7 cellular contexts compared by ENCODE assay signal in genomic region chr10:117860823-117861222, GRCh38.
A peak's percentile ranks its signal among the peaks of the same experiment; 100 is the strongest.
DNase-seq lines count a peak whose midpoint lies in the region; ATAC-seq and TF ChIP-seq lines count a peak whose summit lies in the region.

No MANE protein-coding gene starts in this region.

- peaks cover 7% of the 10 kb centered on the region for H3K27me3 Mint-ChIP-seq in nephron progenitor cell (ENCODE audit: low read depth, poor library complexity)
- peaks cover 4% of the 10 kb centered on the region for H3K27me3 Mint-ChIP-seq in T-helper 2 cell treated with Interferon-gamma antibody and Interleukin-4, amounts not matched to agents 5 μg/mL and 100 μg/mL, for 36 hours (ENCODE audit: low read depth)

- no peaks in the 10 kb centered on the region for H3K36me3 Mint-ChIP-seq in nephron progenitor cell (ENCODE audit: low read depth)
- H3K36me3 Mint-ChIP-seq in T-helper 2 cell treated with Interferon-gamma antibody and Interleukin-4, amounts not matched to agents 5 μg/mL and 100 μg/mL, for 36 hours (ENCODE audit: low read depth), result no peaks in the 10 kb centered on the region

- H3K4me3 Mint-ChIP-seq in nephron progenitor cell, result no peak overlapping the region
- no peak overlapping the region for H3K4me3 Mint-ChIP-seq in T-helper 2 cell treated with Interferon-gamma antibody and Interleukin-4, amounts not matched to agents 5 μg/mL and 100 μg/mL, for 36 hours

- no peaks in the 10 kb centered on the region for H3K4me1 ChIP-seq in adipocyte (ENCODE audit: control insufficient read depth, insufficient read depth, low read length)

- no peak overlapping the region for H3K4me3 ChIP-seq in adipocyte (ENCODE audit: low read length)

- H3K4me1 Mint-ChIP-seq in nephron progenitor cell, result peaks cover 4% of the 10 kb centered on the region
- no peaks in the 10 kb centered on the region for H3K4me1 Mint-ChIP-seq in T-helper 2 cell treated with Interferon-gamma antibody and Interleukin-4, amounts not matched to agents 5 μg/mL and 100 μg/mL, for 36 hours (ENCODE audit: low read depth)

- peaks cover 10% of the 10 kb centered on the region for H3K9me3 Mint-ChIP-seq in nephron progenitor cell
- H3K9me3 Mint-ChIP-seq in T-helper 2 cell treated with Interferon-gamma antibody and Interleukin-4, amounts not matched to agents 5 μg/mL and 100 μg/mL, for 36 hours, result no peaks in the 10 kb centered on the region

- TF ChIP-seq CTCF in GM13977 (IDR thresholded peaks at IDR 0.05; ENCODE audit: extremely low read depth, insufficient read depth, missing control alignments) (peak; percentile 48), nephron progenitor cell (IDR thresholded peaks at IDR 0.05) (peak; percentile 19)

- no peak overlapping the region for H3K27ac Mint-ChIP-seq in nephron progenitor cell
- no peak overlapping the region for H3K27ac Mint-ChIP-seq in T-helper 2 cell treated with Interferon-gamma antibody and Interleukin-4, amounts not matched to agents 5 μg/mL and 100 μg/mL, for 36 hours

- in situ Hi-C loops in GM13977 (cut with MboI; ENCODE audit: low pct_unique_long_range_greater_than_20kb, low sequenced_read_pairs, unreplicated experiment), result loop anchor here (25.0 kb wide), 1 partner anchor 376 kb away; no protein-coding TSS in a partner anchor

- H3K9ac ChIP-seq in adipocyte (ENCODE audit: low read length), result no peak overlapping the region

- peak; percentile 29 for DNase-seq in GM13977 (ENCODE audit: low spot score)
- DNase-seq in HuH-7.5 (ENCODE audit: low spot score), result peak; percentile 11
- DNase-seq in adipocyte (ENCODE audit: low read depth), result peak; percentile 10
- no peak for DNase-seq in nephron progenitor cell
- DNase-seq in NCI-H446 treated with DMSO at 0.1 percent for 48 hours (lab: John Stamatoyannopoulos, UW), result no peak
- DNase-seq in T-helper 2 cell treated with Interferon-gamma antibody and Interleukin-4, amounts not matched to agents 5 μg/mL and 100 μg/mL, for 36 hours (ENCODE audit: low spot score), result no peak

- H3K9me3 ChIP-seq in adipocyte (ENCODE audit: control insufficient read depth, low read length), result peaks cover 5% of the 10 kb centered on the region

- H3K36me3 ChIP-seq in adipocyte (ENCODE audit: control insufficient read depth, insufficient read depth, low read length, severe bottlenecking), result no peaks in the 10 kb centered on the region

- no peak for ATAC-seq in HG03139 (IDR thresholded peaks at IDR 0.05; ENCODE audit: unreplicated experiment)

- peaks cover 12% of the 10 kb centered on the region for H3K27me3 ChIP-seq in adipocyte (replicated peaks; ENCODE audit: control insufficient read depth, insufficient read depth, low read length)

Comparison
In these comparisons a context has a peak if more than half of its experiments do, and no peak if none do; other contexts are left out.
1. DNase-seq: peak in GM13977 (single experiment), HuH-7.5 (single experiment) and adipocyte (single experiment); none in nephron progenitor cell (single experiment), NCI-H446 treated with DMSO at 0.1 percent for 48 hours (single experiment) and T-helper 2 cell treated with Interferon-gamma antibody and Interleukin-4, amounts not matched to agents 5 μg/mL and 100 μg/mL, for 36 hours (single experiment).